ENCODE assay signal across 12 cellular contexts in genomic region chr9:33227013-33227398, GRCh38. TPM values are rescaled to one million over a fixed set of nuclear protein-coding genes. Genes with fewer than 3 reads are reported as not detected.
DNase-seq lines count a peak whose midpoint lies in the region; ATAC-seq, FAIRE-seq and TF ChIP-seq lines count a peak whose summit lies in the region.
"Had no signal": no experiment of that assay in that cellular context is flagged by ENCODE, and none has a peak within 500 bp of the region (broad histone marks: within the 10 kb centered on the region; RNA-seq: fewer than 3 reads in every experiment).

No MANE protein-coding gene starts in this region.

- H3K27ac Mint-ChIP-seq in naive thymus-derived CD4-positive, alpha-beta T cell: peak overlapping the region in 1 of 9 donors; percentile 27
- H3K27ac Mint-ChIP-seq in CD8-positive, alpha-beta T cell: no peak overlapping the region

- H3K36me3 ChIP-seq in naive thymus-derived CD4-positive, alpha-beta T cell (ENCODE audit: control insufficient read depth in 2 of 3, insufficient read depth in 3 of 3, low read length in 3 of 3): no peaks in the 10 kb centered on the region
- H3K36me3 ChIP-seq in CD8-positive, alpha-beta T cell (ENCODE audit: insufficient read depth, low read length): no peaks in the 10 kb centered on the region
- no peaks in the 10 kb centered on the region for H3K36me3 ChIP-seq in MG63
- H3K36me3 ChIP-seq: suprapubic skin had no signal

- no peaks in the 10 kb centered on the region for H3K27me3 ChIP-seq in naive thymus-derived CD4-positive, alpha-beta T cell (ENCODE audit: control insufficient read depth in 2 of 2, insufficient read depth in 2 of 2, low read length in 2 of 2)
- H3K27me3 ChIP-seq in CD8-positive, alpha-beta T cell (ENCODE audit: insufficient read depth, low read length): no peaks in the 10 kb centered on the region
- no peaks in the 10 kb centered on the region for H3K27me3 ChIP-seq in MG63
- H3K27me3 ChIP-seq: suprapubic skin had no signal

- peaks cover 0 to 3% of the 10 kb centered on the region in 2 donors for H3K4me1 ChIP-seq in naive thymus-derived CD4-positive, alpha-beta T cell (ENCODE audit: control insufficient read depth in 2 of 2, insufficient read depth in 2 of 2, low read length in 2 of 2)
- H3K4me1 ChIP-seq in CD8-positive, alpha-beta T cell (ENCODE audit: insufficient read depth, low read length): no peaks in the 10 kb centered on the region

- POLR2A ChIA-PET in naive thymus-derived CD4-positive, alpha-beta T cell (lab: Charles Lee): interaction anchor here (1.5 kb wide), 1 partner anchor 144 kb away, joined by 4 read pairs; no protein-coding TSS in a partner anchor
- POLR2A ChIA-PET in CD8-positive, alpha-beta T cell (lab: Charles Lee): interaction anchor here (1.1 kb wide), 1 partner anchor 59 kb away, joined by 5 read pairs; the partner anchor contains the start of gene B4GALT1

- no peak for FAIRE-seq in urothelium cell line (lab: Jason Lieb, UNC)

- no peak for TF ChIP-seq CTCF in CD8-positive, alpha-beta T cell (IDR thresholded peaks at IDR 0.05)

- ATAC-seq in GM18907 (IDR thresholded peaks at IDR 0.05; ENCODE audit: unreplicated experiment): peak; percentile 57
- ATAC-seq in HG02870 (IDR thresholded peaks at IDR 0.05; ENCODE audit: unreplicated experiment): peak; percentile 67
- ATAC-seq in naive thymus-derived CD4-positive, alpha-beta T cell: peak; percentile 72
- no peak for ATAC-seq in CD8-positive, alpha-beta T cell

- no peak overlapping the region for H3K27ac ChIP-seq in naive thymus-derived CD4-positive, alpha-beta T cell (ENCODE audit: low read depth, low read length)
- no peak overlapping the region for H3K27ac ChIP-seq in CD8-positive, alpha-beta T cell (ENCODE audit: low read depth, low read length)

- no peaks in the 10 kb centered on the region for H3K9me3 Mint-ChIP-seq in naive thymus-derived CD4-positive, alpha-beta T cell
- H3K9me3 Mint-ChIP-seq in CD8-positive, alpha-beta T cell: no peaks in the 10 kb centered on the region

- no peaks in the 10 kb centered on the region for H3K9me3 ChIP-seq in naive thymus-derived CD4-positive, alpha-beta T cell (ENCODE audit: control insufficient read depth in 2 of 3, low read length in 3 of 3)
- no peaks in the 10 kb centered on the region for H3K9me3 ChIP-seq in CD8-positive, alpha-beta T cell (ENCODE audit: low read length)
- no peaks in the 10 kb centered on the region for H3K9me3 ChIP-seq in MG63
- H3K9me3 ChIP-seq: suprapubic skin had no signal

- H3K4me3 Mint-ChIP-seq in naive thymus-derived CD4-positive, alpha-beta T cell: no peak overlapping the region
- H3K4me3 Mint-ChIP-seq in CD8-positive, alpha-beta T cell: no peak overlapping the region

- no peak overlapping the region for H3K4me3 ChIP-seq in naive thymus-derived CD4-positive, alpha-beta T cell (ENCODE audit: low read length)
- H3K4me3 ChIP-seq in CD8-positive, alpha-beta T cell (ENCODE audit: low read depth, low read length): no peak overlapping the region
- no peak overlapping the region for H3K4me3 ChIP-seq in MG63
- H3K4me3 ChIP-seq: suprapubic skin had no signal

- intact Hi-C loops in naive thymus-derived CD4-positive, alpha-beta T cell (cut with micrococcal nuclease): no loop called here
- intact Hi-C loops in CD8-positive, alpha-beta T cell (cut with DNase I, micrococcal nuclease): loop anchor here in 1 of 2 experiments (5.0 kb wide), 3 partner anchors 100 to 850 kb away; no protein-coding TSS in a partner anchor

- peaks cover 9 to 21% (median 10%) of the 10 kb centered on the region in 7 donors for H3K4me1 Mint-ChIP-seq in naive thymus-derived CD4-positive, alpha-beta T cell
- peaks cover 7% of the 10 kb centered on the region for H3K4me1 Mint-ChIP-seq in CD8-positive, alpha-beta T cell (ENCODE audit: low read depth)

- peaks cover 0 to 7% (median 0%) of the 10 kb centered on the region in 5 donors for H3K27me3 Mint-ChIP-seq in naive thymus-derived CD4-positive, alpha-beta T cell
- H3K27me3 Mint-ChIP-seq in CD8-positive, alpha-beta T cell (ENCODE audit: low read depth): peaks cover 2% of the 10 kb centered on the region

- CTCF ChIA-PET in naive thymus-derived CD4-positive, alpha-beta T cell (lab: Charles Lee): interaction anchor here (0.7 to 2.1 kb wide), 9 partner anchors 12 to 166 kb away, joined by 4 to 18 read pairs (median 6); no protein-coding TSS in a partner anchor
- CTCF ChIA-PET in CD8-positive, alpha-beta T cell (lab: Charles Lee): interaction anchor here (0.9 to 3.0 kb wide), 15 partner anchors 9 to 155 kb away, joined by 3 to 48 read pairs (median 7); partner anchors contain the start of genes B4GALT1 and SPINK4

- DNase-seq in SKM-1 (lab: John Stamatoyannopoulos, UW; ENCODE audit: unreplicated experiment) (peak; percentile 83), OCI-M2 (lab: John Stamatoyannopoulos, UW; ENCODE audit: unreplicated experiment) (no peak), MG63 (no peak), urothelium cell line (ENCODE audit: low spot score) (no peak)
- no peak for DNase-seq in naive thymus-derived CD4-positive, alpha-beta T cell
- DNase-seq in CD8-positive, alpha-beta T cell: no peak
- DNase-seq: erythroblast, mesenchymal stem cell, NCI-H2171 treated with DMSO at 0.1 percent for 48 hours had no signal

- no peaks in the 10 kb centered on the region for H3K36me3 Mint-ChIP-seq in naive thymus-derived CD4-positive, alpha-beta T cell
- H3K36me3 Mint-ChIP-seq in CD8-positive, alpha-beta T cell: no peaks in the 10 kb centered on the region

RNA-seq across cellular contexts. Expression of gene SPINK4, which starts 13.0 kb away (rescaled TPM):
- total RNA-seq in naive thymus-derived CD4-positive, alpha-beta T cell: not detected
- not detected for polyA plus RNA-seq in naive thymus-derived CD4-positive, alpha-beta T cell
- not detected for total RNA-seq in CD8-positive, alpha-beta T cell
- total RNA-seq in MG63 (2014; rRNA removed; shearing (Covaris generic); ENCODE audit: low replicate concordance): not detected in 2 replicates
- total RNA-seq: suprapubic skin had no signal

RNA-seq across cellular contexts. Expression of gene BAG1, which starts 37.5 kb away (rescaled TPM):
- 10 to 100 TPM; 48.6 to 77.2 (median 61.0) TPM for total RNA-seq in naive thymus-derived CD4-positive, alpha-beta T cell
- 10 to 100 TPM; 65.0 to 90.5 TPM for polyA plus RNA-seq in naive thymus-derived CD4-positive, alpha-beta T cell
- total RNA-seq in CD8-positive, alpha-beta T cell: 10 to 100 TPM; 56.8 to 64.3 TPM
- 34.3 and 44.0 TPM in 2 replicates for total RNA-seq in MG63 (2014; rRNA removed; shearing (Covaris generic); ENCODE audit: low replicate concordance)

RNA-seq across cellular contexts. Expression of gene CHMP5, which starts 37.8 kb away (rescaled TPM):
- total RNA-seq in naive thymus-derived CD4-positive, alpha-beta T cell: 10 to 100 TPM; 21.4 to 74.6 (median 35.3) TPM
- polyA plus RNA-seq in naive thymus-derived CD4-positive, alpha-beta T cell: 10 to 100 TPM; 39.0 to 50.2 TPM
- total RNA-seq in CD8-positive, alpha-beta T cell: 10 to 100 TPM; 13.4 to 14.2 TPM
- 55.7 and 62.7 TPM in 2 replicates for total RNA-seq in MG63 (2014; rRNA removed; shearing (Covaris generic); ENCODE audit: low replicate concordance)

RNA-seq across cellular contexts. Expression of gene B4GALT1, which starts 59.9 kb away (rescaled TPM):
- 10 to 100 TPM; 40.7 to 86.2 (median 45.6) TPM for total RNA-seq in naive thymus-derived CD4-positive, alpha-beta T cell
- polyA plus RNA-seq in naive thymus-derived CD4-positive, alpha-beta T cell: 10 to 100 TPM; 12.9 to 16.4 TPM
- total RNA-seq in CD8-positive, alpha-beta T cell: 100 to 1,000 TPM; 139 to 140 TPM
- total RNA-seq in MG63 (2014; rRNA removed; shearing (Covaris generic); ENCODE audit: low replicate concordance): 31.9 and 35.2 TPM in 2 replicates
